In genomic region chr4:183576701-183577100, GRCh38 we compare ENCODE assay signal across 26 cellular contexts.
"Had no signal": no experiment of that assay in that cellular context is flagged by ENCODE, and none has a peak within 500 bp of the region (broad histone marks: within the 10 kb centered on the region; RNA-seq: fewer than 3 reads in every experiment).

No MANE protein-coding gene starts in this region.

- DNase-seq: activated CD4-positive, alpha-beta memory T cell treated with anti-CD3 and anti-CD28 coated beads, Interleukin-2, amount 10 ng/mL, durations not matched to agents 7 days and 5 days; activated CD4-positive, alpha-beta T cell treated with anti-CD3 and anti-CD28 coated beads for 1 hour; activated CD4-positive, alpha-beta T cell treated with anti-CD3 and anti-CD28 coated beads, Interleukin-2, amount 10 ng/mL, durations not matched to agents 7 days and 5 days; activated gamma-delta T cell treated with Interleukin-2 at 50 U/mL for 16 hours; activated naive CD4-positive, alpha-beta T cell treated with anti-CD3 and anti-CD28 coated beads, Interleukin-2, amount 50 U/mL, for 16 hours; activated T-cell treated with anti-CD3 and anti-CD28 coated beads, Interleukin-2, amount 50 U/mL, for 4 hours; anterior cingulate cortex; dermis blood vessel endothelial cell; effector CD4-positive, alpha-beta T cell; gastrocnemius medialis; glutamatergic neuron; islet precursor cell; left ventricle myocardium inferior; naive B cell; nephron progenitor cell; retina; spleen; stimulated activated naive CD4-positive, alpha-beta T cell treated with Interleukin-2 at 50 U/mL for 16 hours; T-helper 2 cell had no signal

- H3K27me3 ChIP-seq: gastrocnemius medialis, neutrophil, ovary, spleen, tibial nerve had no signal

- H3K36me3 ChIP-seq: gastrocnemius medialis, left ventricle myocardium inferior, neutrophil, ovary, prostate gland, spleen, tibial nerve had no signal

- H3K27ac ChIP-seq: gastrocnemius medialis, left ventricle myocardium inferior, neutrophil, prostate gland, tibial nerve had no signal

- H3K4me3 ChIP-seq: gastrocnemius medialis, left ventricle myocardium inferior, lung, ovary, prostate gland, spleen, tibial nerve had no signal

- H3K9me3 ChIP-seq: gastrocnemius medialis, ovary, prostate gland had no signal

- ATAC-seq: activated T-cell treated with anti-CD3 and anti-CD28 coated beads, Interleukin-2, amount 50 U/mL, for 4 hours; activated T-helper 17 cell treated with anti-CD3 and anti-CD28 coated beads, Interleukin-2, amount 50 U/mL, for 72 hours; gastrocnemius medialis; WTC11 had no signal

- H3K4me1 ChIP-seq: gastrocnemius medialis, left ventricle myocardium inferior, prostate gland, tibial nerve had no signal
